In the genomic region with DNA sequence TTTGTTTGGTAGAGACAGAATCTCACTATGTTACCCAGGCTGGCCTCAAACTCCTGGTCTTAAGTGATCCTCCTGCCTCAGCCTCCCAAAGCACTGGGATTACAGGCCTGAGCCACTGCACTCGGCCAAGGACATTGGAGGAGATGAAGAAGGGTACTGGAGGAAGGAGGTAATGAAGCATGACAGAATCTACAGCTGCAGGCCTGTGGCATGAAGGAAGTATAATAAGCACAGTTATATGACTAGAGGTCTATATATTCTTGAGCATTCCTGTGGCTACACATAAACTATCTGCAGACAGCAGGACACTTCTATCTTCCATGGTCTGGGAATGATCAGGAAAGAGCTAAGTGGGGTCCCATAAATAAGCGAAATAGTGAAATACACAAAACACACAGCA, we compare ENCODE assay signal across 24 cellular contexts. TPM values are rescaled to one million over a fixed set of nuclear protein-coding genes. Genes with fewer than 3 reads are reported as not detected.
A peak's percentile ranks its signal among the peaks of the same experiment; 100 is the strongest.
DNase-seq lines count a peak whose midpoint lies in the region; ATAC-seq and TF ChIP-seq lines count a peak whose summit lies in the region.
"Had no signal": no experiment of that assay in that cellular context is flagged by ENCODE, and none has a peak within 500 bp of the region (broad histone marks: within the 10 kb centered on the region; RNA-seq: fewer than 3 reads in every experiment).

No MANE protein-coding gene starts in this region.

- ATAC-seq in HG03139 (IDR thresholded peaks at IDR 0.05; ENCODE audit: unreplicated experiment) = no peak
- ATAC-seq: HCT116, PC-3 had no signal

- DNase-seq in GM12865 (ENCODE audit: low read depth) (peak; percentile 38), RPMI7951 (ENCODE audit: low read depth) (peak; percentile 11), germinal center (ENCODE audit: low spot score) (peak; percentile 41), DMS153 (lab: John Stamatoyannopoulos, UW) (no peak), NCI-H2196 (lab: John Stamatoyannopoulos, UW; ENCODE audit: unreplicated experiment) (no peak)
- DNase-seq: BE2C; Caco-2; CD4-positive, alpha-beta memory T cell; EL; NCI-H1105 treated with DMSO at 0.1 percent for 48 hours; NCI-H1694; NCI-H2081; NCI-H2171 treated with DMSO at 0.1 percent for 48 hours; NCI-H446 treated with DMSO at 0.1 percent for 48 hours; NCI-H526 treated with DMSO at 0.1 percent for 48 hours; PC-3; SHP77 treated with DMSO at 0.1 percent for 48 hours; SK-N-SH had no signal

- H3K27ac ChIP-seq in temporal lobe (ENCODE audit: low read depth, low read length) = peak overlapping the region; percentile 5
- H3K27ac ChIP-seq: KMS-11, RWPE1 had no signal

- no peak overlapping the region for H3K4me3 ChIP-seq in GM12865 (ENCODE audit: low read depth, low read length)

- TF ChIP-seq CTCF in GM12865 (IDR thresholded peaks at IDR 0.05; ENCODE audit: insufficient read depth, low read depth, low read length, missing control alignments) = no peak

RNA-seq across cellular contexts. Expression of a gene that starts 18.2 kb away (rescaled TPM):
- total RNA-seq in RPMI7951 (2014; rRNA removed; shearing (Covaris generic)) = 2.6 and 3.6 TPM in 2 replicates
- total RNA-seq in temporal lobe = 18.4 TPM

RNA-seq across cellular contexts. Expression of a gene that starts 18.7 kb away (rescaled TPM):
- total RNA-seq in RPMI7951 (2014; rRNA removed; shearing (Covaris generic)) = 103 and 114 TPM in 2 replicates
- total RNA-seq in temporal lobe = 87.8 TPM

RNA-seq across cellular contexts. Expression of a gene that starts 44.0 kb away (rescaled TPM):
- total RNA-seq in RPMI7951 (2014; rRNA removed; shearing (Covaris generic)) = 6.1 and 7.0 TPM in 2 replicates
- 1.5 TPM for total RNA-seq in temporal lobe
- total RNA-seq: A673; Caco-2; CD4-positive, alpha-beta memory T cell; PC-3 had no signal

RNA-seq across cellular contexts. Expression of a gene that starts 56.4 kb away (rescaled TPM):
- 526 and 543 TPM in 2 replicates for total RNA-seq in RPMI7951 (2014; rRNA removed; shearing (Covaris generic))
- 78.7 TPM for total RNA-seq in temporal lobe

Comparison
In these comparisons a context has a peak if more than half of its experiments do, and no peak if none do; other contexts are left out.
1. DNase-seq: peak in GM12865 (single experiment), RPMI7951 (single experiment) and germinal center (single experiment); none in DMS153 (single experiment) and NCI-H2196 (single experiment).